13 cellular contexts compared by ENCODE assay signal in genomic region chr2:206361407-206362045, GRCh38.
DNase-seq lines count a peak whose midpoint lies in the region; ATAC-seq and TF ChIP-seq lines count a peak whose summit lies in the region.
"Had no signal": no experiment of that assay in that cellular context is flagged by ENCODE, and none has a peak within 500 bp of the region (broad histone marks: within the 10 kb centered on the region; RNA-seq: fewer than 3 reads in every experiment).

No MANE protein-coding gene starts in this region.

- no peaks in the 10 kb centered on the region for H3K9me3 ChIP-seq in esophagus squamous epithelium

- no peaks in the 10 kb centered on the region for H3K4me1 ChIP-seq in esophagus squamous epithelium

- intact Hi-C loops in esophagus squamous epithelium (cut with DNase I) (no loop called here), sciatic nerve (cut with DNase I) (no loop called here)

- H3K36me3 ChIP-seq in esophagus squamous epithelium: no peaks in the 10 kb centered on the region
- H3K36me3 ChIP-seq: WERI-Rb-1 had no signal

- WGBS in esophagus squamous epithelium, 2 donors: 85% methylated on average over 2 of the region's 2 CpGs

- H3K27ac ChIP-seq in esophagus squamous epithelium: no peak overlapping the region
- H3K27ac ChIP-seq: WERI-Rb-1 had no signal

- H3K27me3 ChIP-seq in esophagus squamous epithelium: no peaks in the 10 kb centered on the region

- ATAC-seq in GM21526 (IDR thresholded peaks at IDR 0.05; ENCODE audit: low FRiP score, unreplicated experiment): peak; percentile 89
- ATAC-seq in HG03378 (IDR thresholded peaks at IDR 0.05; ENCODE audit: unreplicated experiment): peak; percentile 95
- ATAC-seq in HG03097 (IDR thresholded peaks at IDR 0.05; ENCODE audit: low FRiP score, unreplicated experiment): no peak
- no peak for ATAC-seq in sciatic nerve
- ATAC-seq: effector memory CD8-positive, alpha-beta T cell had no signal

- DNase-seq in activated CD8-positive, alpha-beta memory T cell treated with anti-CD3 and anti-CD28 coated beads, Interleukin-2, amount 50 U/mL, for 48 hours: peak; percentile 54
- no peak for DNase-seq in activated CD8-positive, alpha-beta memory T cell treated with anti-CD3 and anti-CD28 coated beads, Interleukin-2, amount 50 U/mL, for 4 hours
- peak; percentile 8 for DNase-seq in stimulated activated CD4-positive, alpha-beta T cell treated with anti-CD3 and anti-CD28 coated beads, Interleukin-4, amount 100 ng/mL, for 24 hours
- no peak for DNase-seq in esophagus squamous epithelium (lab: John Stamatoyannopoulos, UW)
- DNase-seq in sciatic nerve (ENCODE audit: low spot score): no peak
- DNase-seq: effector memory CD8-positive, alpha-beta T cell; MV-4-11; NCI-H524; Right ventricle myocardium superior; WERI-Rb-1 had no signal

- no peak overlapping the region for H3K4me3 ChIP-seq in esophagus squamous epithelium

- no peak for TF ChIP-seq POLR2A in esophagus squamous epithelium (IDR thresholded peaks at IDR 0.05)

- no peak for TF ChIP-seq CTCF in esophagus squamous epithelium (IDR thresholded peaks at IDR 0.05)

Comparison
In these comparisons a context has a peak if more than half of its experiments do, and no peak if none do; other contexts are left out.
1. DNase-seq: peak in activated CD8-positive, alpha-beta memory T cell treated with anti-CD3 and anti-CD28 coated beads, Interleukin-2, amount 50 U/mL, for 48 hours (single experiment) and stimulated activated CD4-positive, alpha-beta T cell treated with anti-CD3 and anti-CD28 coated beads, Interleukin-4, amount 100 ng/mL, for 24 hours (single experiment); none in activated CD8-positive, alpha-beta memory T cell treated with anti-CD3 and anti-CD28 coated beads, Interleukin-2, amount 50 U/mL, for 4 hours (single experiment), esophagus squamous epithelium (single experiment) and sciatic nerve (single experiment).
2. ATAC-seq: peak in GM21526 (single experiment) and HG03378 (single experiment); none in HG03097 (single experiment) and sciatic nerve (single experiment).